1 cellular context compared by ENCODE assay signal in genomic region chr19:50347089-50347581, GRCh38.
TF ChIP-seq lines count a peak whose summit lies in the region.
"Not testable (repeated sequence)": the region's sequence is repeated elsewhere in the genome, so short reads cannot be mapped to it uniquely, and the experiment has no call there.

No MANE protein-coding gene starts in this region.

TF ChIP-seq in HepG2, 621 proteins besides CTCF, POLR2A, EP300 and RAD21:
- peak; percentile 54; the same call in 1 of the 2 replicates for TF ChIP-seq SOX5 (CRISPR knock-in tag; IDR thresholded peaks at IDR 0.05; ENCODE audit: borderline replicate concordance)
- TF ChIP-seq SAP130 (CRISPR knock-in tag; IDR thresholded peaks at IDR 0.05; ENCODE audit: low read depth), result peak; percentile 47; the same call in 1 of the 2 replicates
- peak; percentile 36; the same call in 1 of the 2 replicates for TF ChIP-seq HNF1A (IDR thresholded peaks at IDR 0.05; ENCODE audit: low read depth)
- TF ChIP-seq HNF1A (CRISPR knock-in tag; IDR thresholded peaks at IDR 0.05; ENCODE audit: borderline replicate concordance), result peak; percentile 45; the same call in 1 of the 2 replicates
- TF ChIP-seq GATAD2A (CRISPR knock-in tag; IDR thresholded peaks at IDR 0.05), result peak; percentile 76
- TF ChIP-seq, protein P1, sequence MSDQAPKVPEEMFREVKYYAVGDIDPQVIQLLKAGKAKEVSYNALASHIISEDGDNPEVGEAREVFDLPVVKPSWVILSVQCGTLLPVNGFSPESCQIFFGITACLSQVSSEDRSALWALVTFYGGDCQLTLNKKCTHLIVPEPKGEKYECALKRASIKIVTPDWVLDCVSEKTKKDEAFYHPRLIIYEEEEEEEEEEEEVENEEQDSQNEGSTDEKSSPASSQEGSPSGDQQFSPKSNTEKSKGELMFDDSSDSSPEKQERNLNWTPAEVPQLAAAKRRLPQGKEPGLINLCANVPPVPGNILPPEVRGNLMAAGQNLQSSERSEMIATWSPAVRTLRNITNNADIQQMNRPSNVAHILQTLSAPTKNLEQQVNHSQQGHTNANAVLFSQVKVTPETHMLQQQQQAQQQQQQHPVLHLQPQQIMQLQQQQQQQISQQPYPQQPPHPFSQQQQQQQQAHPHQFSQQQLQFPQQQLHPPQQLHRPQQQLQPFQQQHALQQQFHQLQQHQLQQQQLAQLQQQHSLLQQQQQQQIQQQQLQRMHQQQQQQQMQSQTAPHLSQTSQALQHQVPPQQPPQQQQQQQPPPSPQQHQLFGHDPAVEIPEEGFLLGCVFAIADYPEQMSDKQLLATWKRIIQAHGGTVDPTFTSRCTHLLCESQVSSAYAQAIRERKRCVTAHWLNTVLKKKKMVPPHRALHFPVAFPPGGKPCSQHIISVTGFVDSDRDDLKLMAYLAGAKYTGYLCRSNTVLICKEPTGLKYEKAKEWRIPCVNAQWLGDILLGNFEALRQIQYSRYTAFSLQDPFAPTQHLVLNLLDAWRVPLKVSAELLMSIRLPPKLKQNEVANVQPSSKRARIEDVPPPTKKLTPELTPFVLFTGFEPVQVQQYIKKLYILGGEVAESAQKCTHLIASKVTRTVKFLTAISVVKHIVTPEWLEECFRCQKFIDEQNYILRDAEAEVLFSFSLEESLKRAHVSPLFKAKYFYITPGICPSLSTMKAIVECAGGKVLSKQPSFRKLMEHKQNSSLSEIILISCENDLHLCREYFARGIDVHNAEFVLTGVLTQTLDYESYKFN (CRISPR knock-in tag; conservative IDR thresholded peaks at IDR 0.05), result peak; percentile 30; the same call in 1 of the 2 replicates
- peak; percentile 48; the same call in 1 of the 2 replicates for TF ChIP-seq NCOA2 (CRISPR knock-in tag; IDR thresholded peaks at IDR 0.05)
- peak; percentile 39; the same call in 1 of the 2 replicates for TF ChIP-seq SALL1 (CRISPR knock-in tag; IDR thresholded peaks at IDR 0.05)
- TF ChIP-seq CEBPB (IDR thresholded peaks at IDR 0.05; ENCODE audit: borderline replicate concordance, low read depth, low read length), result peak; percentile 88; the same call in 1 of the 2 replicates
- 0 out of 2 replicates have a peak, but pooled peaks have one; percentile 17 for TF ChIP-seq ZNF12 (CRISPR knock-in tag; IDR thresholded peaks at IDR 0.05)
- not testable (repeated sequence) for TF ChIP-seq NR2F6, SOX6, SOX13 (IDR thresholded peaks at IDR 0.05)
- peak; percentile 37 for TF ChIP-seq NR2F6 (CRISPR knock-in tag; IDR thresholded peaks at IDR 0.05)
- TF ChIP-seq ZFX (CRISPR knock-in tag; IDR thresholded peaks at IDR 0.05; ENCODE audit: low read depth), result peak; percentile 30; the same call in 1 of the 2 replicates
- TF ChIP-seq CEBPG (CRISPR knock-in tag; IDR thresholded peaks at IDR 0.05), result peak; percentile 90
- TF ChIP-seq, protein P2, sequence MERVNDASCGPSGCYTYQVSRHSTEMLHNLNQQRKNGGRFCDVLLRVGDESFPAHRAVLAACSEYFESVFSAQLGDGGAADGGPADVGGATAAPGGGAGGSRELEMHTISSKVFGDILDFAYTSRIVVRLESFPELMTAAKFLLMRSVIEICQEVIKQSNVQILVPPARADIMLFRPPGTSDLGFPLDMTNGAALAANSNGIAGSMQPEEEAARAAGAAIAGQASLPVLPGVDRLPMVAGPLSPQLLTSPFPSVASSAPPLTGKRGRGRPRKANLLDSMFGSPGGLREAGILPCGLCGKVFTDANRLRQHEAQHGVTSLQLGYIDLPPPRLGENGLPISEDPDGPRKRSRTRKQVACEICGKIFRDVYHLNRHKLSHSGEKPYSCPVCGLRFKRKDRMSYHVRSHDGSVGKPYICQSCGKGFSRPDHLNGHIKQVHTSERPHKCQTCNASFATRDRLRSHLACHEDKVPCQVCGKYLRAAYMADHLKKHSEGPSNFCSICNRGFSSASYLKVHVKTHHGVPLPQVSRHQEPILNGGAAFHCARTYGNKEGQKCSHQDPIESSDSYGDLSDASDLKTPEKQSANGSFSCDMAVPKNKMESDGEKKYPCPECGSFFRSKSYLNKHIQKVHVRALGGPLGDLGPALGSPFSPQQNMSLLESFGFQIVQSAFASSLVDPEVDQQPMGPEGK (CRISPR knock-in tag; IDR thresholded peaks at IDR 0.05), result peak; percentile 37; the same call in 1 of the 2 replicates
- peak; percentile 61; the same call in 1 of the 2 replicates for TF ChIP-seq PHF21A (CRISPR knock-in tag; IDR thresholded peaks at IDR 0.05)
- peak; percentile 95 for TF ChIP-seq ZNF3 (CRISPR knock-in tag; IDR thresholded peaks at IDR 0.05)
- TF ChIP-seq THAP11 (CRISPR knock-in tag; IDR thresholded peaks at IDR 0.05), result peak; percentile 33; the same call in 1 of the 2 replicates
- TF ChIP-seq TEAD3 (CRISPR knock-in tag; optimal IDR thresholded peaks at IDR 0.05; ENCODE audit: borderline replicate concordance), result peak; percentile 84
- peak; percentile 58 for TF ChIP-seq ZFY (CRISPR knock-in tag; IDR thresholded peaks at IDR 0.05)
- peak; percentile 30; the same call in 1 of the 2 replicates for TF ChIP-seq RXRB (CRISPR knock-in tag; IDR thresholded peaks at IDR 0.05; ENCODE audit: borderline replicate concordance)
- TF ChIP-seq, protein P3, sequence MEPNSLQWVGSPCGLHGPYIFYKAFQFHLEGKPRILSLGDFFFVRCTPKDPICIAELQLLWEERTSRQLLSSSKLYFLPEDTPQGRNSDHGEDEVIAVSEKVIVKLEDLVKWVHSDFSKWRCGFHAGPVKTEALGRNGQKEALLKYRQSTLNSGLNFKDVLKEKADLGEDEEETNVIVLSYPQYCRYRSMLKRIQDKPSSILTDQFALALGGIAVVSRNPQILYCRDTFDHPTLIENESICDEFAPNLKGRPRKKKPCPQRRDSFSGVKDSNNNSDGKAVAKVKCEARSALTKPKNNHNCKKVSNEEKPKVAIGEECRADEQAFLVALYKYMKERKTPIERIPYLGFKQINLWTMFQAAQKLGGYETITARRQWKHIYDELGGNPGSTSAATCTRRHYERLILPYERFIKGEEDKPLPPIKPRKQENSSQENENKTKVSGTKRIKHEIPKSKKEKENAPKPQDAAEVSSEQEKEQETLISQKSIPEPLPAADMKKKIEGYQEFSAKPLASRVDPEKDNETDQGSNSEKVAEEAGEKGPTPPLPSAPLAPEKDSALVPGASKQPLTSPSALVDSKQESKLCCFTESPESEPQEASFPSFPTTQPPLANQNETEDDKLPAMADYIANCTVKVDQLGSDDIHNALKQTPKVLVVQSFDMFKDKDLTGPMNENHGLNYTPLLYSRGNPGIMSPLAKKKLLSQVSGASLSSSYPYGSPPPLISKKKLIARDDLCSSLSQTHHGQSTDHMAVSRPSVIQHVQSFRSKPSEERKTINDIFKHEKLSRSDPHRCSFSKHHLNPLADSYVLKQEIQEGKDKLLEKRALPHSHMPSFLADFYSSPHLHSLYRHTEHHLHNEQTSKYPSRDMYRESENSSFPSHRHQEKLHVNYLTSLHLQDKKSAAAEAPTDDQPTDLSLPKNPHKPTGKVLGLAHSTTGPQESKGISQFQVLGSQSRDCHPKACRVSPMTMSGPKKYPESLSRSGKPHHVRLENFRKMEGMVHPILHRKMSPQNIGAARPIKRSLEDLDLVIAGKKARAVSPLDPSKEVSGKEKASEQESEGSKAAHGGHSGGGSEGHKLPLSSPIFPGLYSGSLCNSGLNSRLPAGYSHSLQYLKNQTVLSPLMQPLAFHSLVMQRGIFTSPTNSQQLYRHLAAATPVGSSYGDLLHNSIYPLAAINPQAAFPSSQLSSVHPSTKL (CRISPR knock-in tag; IDR thresholded peaks at IDR 0.05), result peak; percentile 25; the same call in 1 of the 2 replicates
- peak; percentile 72; the same call in 1 of the 2 replicates for TF ChIP-seq ZNF331 (CRISPR knock-in tag; IDR thresholded peaks at IDR 0.05)
- TF ChIP-seq MED1 (CRISPR knock-in tag; IDR thresholded peaks at IDR 0.05), result peak; percentile 37; the same call in 1 of the 2 replicates
- 0 out of 2 replicates have a peak, but pooled peaks have one; percentile 21 for TF ChIP-seq ZBTB7B (CRISPR knock-in tag; IDR thresholded peaks at IDR 0.05)
- peak; percentile 62; the same call in 1 of the 2 replicates for TF ChIP-seq SOX6 (CRISPR knock-in tag; IDR thresholded peaks at IDR 0.05)
- TF ChIP-seq GFI1 (CRISPR knock-in tag; IDR thresholded peaks at IDR 0.05; ENCODE audit: borderline replicate concordance), result peak; percentile 28; the same call in 1 of the 2 replicates
- peak; percentile 70 for TF ChIP-seq ZBED4 (CRISPR knock-in tag; IDR thresholded peaks at IDR 0.05; ENCODE audit: borderline replicate concordance)
- 0 out of 2 replicates have a peak, but pooled peaks have one; percentile 14 for TF ChIP-seq FOSL2 (CRISPR knock-in tag; IDR thresholded peaks at IDR 0.05)
- 0 out of 2 replicates have a peak, but pooled peaks have one; percentile 20 for TF ChIP-seq TCF7 (IDR thresholded peaks at IDR 0.05; ENCODE audit: low read depth)
- TF ChIP-seq ZNF629 (CRISPR knock-in tag; conservative IDR thresholded peaks at IDR 0.05), result peak; percentile 79
- 0 out of 2 replicates have a peak, but pooled peaks have one; percentile 32 for TF ChIP-seq HMG20B (CRISPR knock-in tag; conservative IDR thresholded peaks at IDR 0.05)
- peak in 1 of 2 experiments; percentile 61; a peak in 2 of 4 replicates for TF ChIP-seq SOX13 (CRISPR knock-in tag; conservative IDR thresholded peaks at IDR 0.05 in 1 of 2, IDR thresholded peaks at IDR 0.05 in 1 of 2)
TF ChIP-seq in HepG2: peak in this region for 31; not testable (repeated sequence) for 590.
